11 cellular contexts compared by ENCODE assay signal in the genomic region with DNA sequence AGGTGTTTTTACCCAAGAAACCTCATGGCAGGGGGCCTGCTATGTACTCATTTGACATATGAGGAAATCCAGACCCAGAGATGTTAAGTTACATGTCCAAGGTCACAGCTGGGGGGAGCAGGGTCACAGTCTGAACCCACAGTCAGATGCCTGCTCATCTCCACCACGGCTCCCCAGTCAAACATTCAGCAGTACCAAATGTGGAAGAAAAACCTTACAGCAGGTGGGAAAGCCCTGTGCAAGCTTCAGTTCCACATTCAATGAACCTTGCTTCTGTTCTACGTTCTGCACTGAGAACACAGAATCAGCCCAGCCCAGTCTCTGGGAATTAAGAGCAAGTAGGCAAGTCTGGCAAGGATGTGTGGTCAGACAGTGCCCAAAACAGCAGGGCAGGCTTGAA. TPM values are rescaled to one million over a fixed set of nuclear protein-coding genes. Genes with fewer than 3 reads are reported as not detected.
DNase-seq lines count a peak whose midpoint lies in the region; ATAC-seq and TF ChIP-seq lines count a peak whose summit lies in the region.
"Had no signal": no experiment of that assay in that cellular context is flagged by ENCODE, and none has a peak within 500 bp of the region (broad histone marks: within the 10 kb centered on the region; RNA-seq: fewer than 3 reads in every experiment).

No MANE protein-coding gene starts in this region.

- peaks cover 49% of the 10 kb centered on the region for H3K4me1 ChIP-seq in CD4-positive, alpha-beta memory T cell (ENCODE audit: insufficient read depth, low read length)
- H3K4me1 ChIP-seq in spleen = peaks cover 6 to 38% (median 31%) of the 10 kb centered on the region in 6 donors

- ATAC-seq in GM18909 (IDR thresholded peaks at IDR 0.05; ENCODE audit: poor library complexity, unreplicated experiment) (peak; percentile 56), HG02981 (IDR thresholded peaks at IDR 0.05; ENCODE audit: unreplicated experiment) (peak; percentile 41)
- no peak for ATAC-seq in activated naive CD8-positive, alpha-beta T cell treated with anti-CD3 and anti-CD28 coated beads, Interleukin-2, amount 50 U/mL, for 24 hours
- ATAC-seq: Right ventricle myocardium inferior had no signal

- H3K9me3 ChIP-seq in CD4-positive, alpha-beta memory T cell (ENCODE audit: control insufficient read depth in 1 of 2, low read length in 2 of 2) = no peaks in the 10 kb centered on the region
- no peaks in the 10 kb centered on the region for H3K9me3 ChIP-seq in spleen
- H3K9me3 ChIP-seq: heart right ventricle had no signal

- H3K27me3 Mint-ChIP-seq in CD4-positive, alpha-beta memory T cell = no peaks in the 10 kb centered on the region
- no peaks in the 10 kb centered on the region for H3K27me3 Mint-ChIP-seq in activated naive CD8-positive, alpha-beta T cell treated with anti-CD3 and anti-CD28 coated beads, Interleukin-2, amount 50 U/mL, for 24 hours

- H3K27me3 ChIP-seq in CD4-positive, alpha-beta memory T cell (ENCODE audit: insufficient read depth, low read length) = no peaks in the 10 kb centered on the region
- no peaks in the 10 kb centered on the region for H3K27me3 ChIP-seq in spleen (replicated peaks in 1 of 7)
- H3K27me3 ChIP-seq: heart right ventricle had no signal

- peaks cover 20 to 54% (median 38%) of the 10 kb centered on the region in 4 donors for H3K4me1 Mint-ChIP-seq in CD4-positive, alpha-beta memory T cell
- H3K4me1 Mint-ChIP-seq in activated naive CD8-positive, alpha-beta T cell treated with anti-CD3 and anti-CD28 coated beads, Interleukin-2, amount 50 U/mL, for 24 hours = peaks cover 32% of the 10 kb centered on the region

- CTCF ChIA-PET in CD4-positive, alpha-beta memory T cell (lab: Charles Lee; ENCODE audit: partially characterized antibody) = interaction anchor here (0.6 to 1.9 kb wide), 5 partner anchors 10 to 100 kb away, joined by 3 to 9 read pairs (median 4); no protein-coding TSS in a partner anchor

- H3K4me3 ChIP-seq in CD4-positive, alpha-beta memory T cell (ENCODE audit: low read length in 2 of 2) = no peak overlapping the region
- H3K4me3 ChIP-seq in spleen = no peak overlapping the region
- H3K4me3 ChIP-seq: heart right ventricle had no signal

- POLR2A ChIA-PET in CD4-positive, alpha-beta memory T cell (lab: Charles Lee; ENCODE audit: partially characterized antibody) = interaction anchor here (1.2 kb wide), 1 partner anchor 39 kb away, joined by 4 read pairs; no protein-coding TSS in a partner anchor

- no peak for TF ChIP-seq POLR2A in spleen (IDR thresholded peaks at IDR 0.05)

- H3K27ac ChIP-seq in CD4-positive, alpha-beta memory T cell (ENCODE audit: low read depth, low read length) = no peak overlapping the region
- H3K27ac ChIP-seq in spleen = peak overlapping the region in 1 of 8 donors; percentile 16

- no peak for TF ChIP-seq CTCF in spleen (IDR thresholded peaks at IDR 0.05 in 8 of 11, conservative IDR thresholded peaks at IDR 0.05 in 3 of 11)

- WGBS in spleen, 5 donors = 46 to 68% (median 54%) methylated on average over 2 of the region's 2 CpGs

- DNase-seq in CD4-positive, alpha-beta memory T cell = no peak
- no peak for DNase-seq in activated naive CD8-positive, alpha-beta T cell treated with anti-CD3 and anti-CD28 coated beads, Interleukin-2, amount 50 U/mL, for 24 hours
- DNase-seq in NCI-H524 (lab: John Stamatoyannopoulos, UW) = no peak
- DNase-seq in spleen = no peak
- DNase-seq in cerebellar nuclear complex (lab: John Stamatoyannopoulos, UW) = no peak
- no peak for DNase-seq in NK-92 treated with Interleukin-12 subunit alpha and Interleukin-12 subunit beta, amount 100 ng/mL, for 24 hours (lab: John Stamatoyannopoulos, UW)
- DNase-seq: NCI-H1436 had no signal

- peaks cover 3% of the 10 kb centered on the region in 2 donors for H3K36me3 Mint-ChIP-seq in CD4-positive, alpha-beta memory T cell
- H3K36me3 Mint-ChIP-seq in activated naive CD8-positive, alpha-beta T cell treated with anti-CD3 and anti-CD28 coated beads, Interleukin-2, amount 50 U/mL, for 24 hours (ENCODE audit: low read depth) = peaks cover 7% of the 10 kb centered on the region

- intact Hi-C loops in CD4-positive, alpha-beta memory T cell (cut with micrococcal nuclease) = loop anchor here (5.0 kb wide), 1 partner anchor 35 kb away; the partner anchor contains the start of gene LRP8
- intact Hi-C loops in spleen (cut with DNase I; ENCODE audit: low total_unique reads) = no loop called here

- H3K36me3 ChIP-seq in CD4-positive, alpha-beta memory T cell (ENCODE audit: insufficient read depth, low read length) = no peaks in the 10 kb centered on the region
- peaks cover 0 to 22% (median 3%) of the 10 kb centered on the region in 6 donors for H3K36me3 ChIP-seq in spleen

- H3K27ac Mint-ChIP-seq in CD4-positive, alpha-beta memory T cell = peak overlapping the region in 6 of 7 donors; percentile 38 to 90 (median 82)
- H3K27ac Mint-ChIP-seq in activated naive CD8-positive, alpha-beta T cell treated with anti-CD3 and anti-CD28 coated beads, Interleukin-2, amount 50 U/mL, for 24 hours = peak overlapping the region; percentile 56

- H3K9me3 Mint-ChIP-seq in CD4-positive, alpha-beta memory T cell = no peaks in the 10 kb centered on the region
- no peaks in the 10 kb centered on the region for H3K9me3 Mint-ChIP-seq in activated naive CD8-positive, alpha-beta T cell treated with anti-CD3 and anti-CD28 coated beads, Interleukin-2, amount 50 U/mL, for 24 hours

- H3K4me3 Mint-ChIP-seq in CD4-positive, alpha-beta memory T cell = peak overlapping the region in 5 of 8 donors; percentile 17 to 67 (median 51)
- no peak overlapping the region for H3K4me3 Mint-ChIP-seq in activated naive CD8-positive, alpha-beta T cell treated with anti-CD3 and anti-CD28 coated beads, Interleukin-2, amount 50 U/mL, for 24 hours

RNA-seq across cellular contexts. Expression of gene LRP8, which starts 35.2 kb away (rescaled TPM):
- 10 to 100 TPM; 16.3 to 17.6 TPM for total RNA-seq in CD4-positive, alpha-beta memory T cell
- polyA plus RNA-seq in CD4-positive, alpha-beta memory T cell = 1 to 10 TPM in 1 of 2 donors, under 1 TPM in 1; 0.91 to 3.7 TPM
- total RNA-seq in spleen = 10 to 100 TPM in 1 of 7 donors, 1 to 10 TPM in 6; 4.0 to 14.4 (median 8.0) TPM
- 1 to 10 TPM; 1.7 to 2.4 (median 2.0) TPM for polyA plus RNA-seq in spleen

RNA-seq across cellular contexts. Expression of gene MAGOH, which starts 54.4 kb away (rescaled TPM):
- total RNA-seq in CD4-positive, alpha-beta memory T cell = 10 to 100 TPM; 46.7 to 49.9 TPM
- 100 to 1,000 TPM in 1 of 2 donors, 10 to 100 TPM in 1; 70.3 to 104 TPM for polyA plus RNA-seq in CD4-positive, alpha-beta memory T cell
- total RNA-seq in spleen = 10 to 100 TPM; 26.5 to 39.7 (median 34.1) TPM
- 100 to 1,000 TPM in 2 of 3 donors, 10 to 100 TPM in 1; 83.9 to 105 (median 104) TPM for polyA plus RNA-seq in spleen
